28 cellular contexts compared by ENCODE assay signal in genomic region chr14:94532462-94532861, GRCh38. TPM values are rescaled to one million over a fixed set of nuclear protein-coding genes. Genes with fewer than 3 reads are reported as not detected.
A peak's percentile ranks its signal among the peaks of the same experiment; 100 is the strongest.
DNase-seq lines count a peak whose midpoint lies in the region; ATAC-seq and TF ChIP-seq lines count a peak whose summit lies in the region.
"Had no signal": no experiment of that assay in that cellular context is flagged by ENCODE, and none has a peak within 500 bp of the region (broad histone marks: within the 10 kb centered on the region; RNA-seq: fewer than 3 reads in every experiment).

No MANE protein-coding gene starts in this region.

- no peak overlapping the region for H3K27ac Mint-ChIP-seq in activated naive CD8-positive, alpha-beta T cell treated with anti-CD3 and anti-CD28 coated beads for 36 hours
- H3K27ac Mint-ChIP-seq: activated naive CD8-positive, alpha-beta T cell treated with anti-CD3 and anti-CD28 coated beads, Interleukin-2, amount 10 ng/mL, durations not matched to agents 7 days and 5 days; activated T-cell treated with anti-CD3 and anti-CD28 coated beads, Interleukin-2, amount 50 U/mL, for 72 hours; immature natural killer cell; WTC11 had no signal

- in situ Hi-C loops in astrocyte of the spinal cord (cut with HindIII; ENCODE audit: low sequenced_read_pairs), result no loop called here

- no peaks in the 10 kb centered on the region for H3K9me3 ChIP-seq in osteoblast (ENCODE audit: low read depth, low read length)
- H3K9me3 ChIP-seq: ovary, SJSA1, uterus had no signal

- H3K79me2 ChIP-seq in osteoblast (ENCODE audit: insufficient read depth, low read length), result no peaks in the 10 kb centered on the region

- H4K20me1 ChIP-seq in osteoblast (ENCODE audit: insufficient read depth, low read length), result no peaks in the 10 kb centered on the region

- no peaks in the 10 kb centered on the region for H3K27me3 ChIP-seq in GM06990 (replicated peaks; ENCODE audit: control insufficient read depth, insufficient read depth, low read length)
- no peaks in the 10 kb centered on the region for H3K27me3 ChIP-seq in osteoblast (ENCODE audit: insufficient read depth, low read length)
- peaks cover 0 to 38% (median 8%) of the 10 kb centered on the region in 45 donors for H3K27me3 ChIP-seq in dorsolateral prefrontal cortex
- H3K27me3 ChIP-seq: ovary, sigmoid colon, SJSA1, uterus had no signal

- H3K9me3 Mint-ChIP-seq in activated naive CD8-positive, alpha-beta T cell treated with anti-CD3 and anti-CD28 coated beads for 36 hours, result peaks cover 3% of the 10 kb centered on the region
- H3K9me3 Mint-ChIP-seq: immature natural killer cell had no signal

- peak; percentile 67 for ATAC-seq in HG03060 (IDR thresholded peaks at IDR 0.05; ENCODE audit: low read depth, unreplicated experiment)
- no peak for ATAC-seq in HG03442 (IDR thresholded peaks at IDR 0.05; ENCODE audit: unreplicated experiment)
- no peak for ATAC-seq in activated CD4-positive, CD25-positive, alpha-beta regulatory T cell treated with anti-CD3 and anti-CD28 coated beads, Interleukin-2, amount 50 U/mL, for 24 hours
- ATAC-seq: activated T-cell treated with anti-CD3 and anti-CD28 coated beads, Interleukin-2, amount 50 U/mL, for 72 hours; esophagus mucosa; heart right ventricle; WTC11 had no signal

- DNase-seq in GM06990 (ENCODE audit: extremely low read depth, insufficient read length) (peak; percentile 31), astrocyte of the spinal cord (ENCODE audit: low read depth, low spot score) (peak; percentile 31), osteoblast (ENCODE audit: insufficient read length, low spot score, missing footprints) (no peak), dorsolateral prefrontal cortex (no peak)
- DNase-seq in activated naive CD8-positive, alpha-beta T cell treated with anti-CD3 and anti-CD28 coated beads for 36 hours, result no peak
- DNase-seq: activated naive CD8-positive, alpha-beta T cell treated with anti-CD3 and anti-CD28 coated beads, Interleukin-2, amount 10 ng/mL, durations not matched to agents 7 days and 5 days; activated T-cell treated with anti-CD3 and anti-CD28 coated beads, Interleukin-2, amount 50 U/mL, for 72 hours; AML-193; heart right ventricle; immature natural killer cell; naive B cell; NCI-H1105 treated with DMSO at 0.1 percent for 48 hours; NCI-H69; ovary; PC-9; sigmoid colon; stimulated activated CD4-positive, alpha-beta T cell treated with anti-CD3 and anti-CD28 coated beads, Interleukin-2, amount 100 ng/mL, for 24 hours; uterus had no signal

- peaks cover 4% of the 10 kb centered on the region for H3K27me3 Mint-ChIP-seq in activated naive CD8-positive, alpha-beta T cell treated with anti-CD3 and anti-CD28 coated beads for 36 hours
- H3K27me3 Mint-ChIP-seq: activated naive CD8-positive, alpha-beta T cell treated with anti-CD3 and anti-CD28 coated beads, Interleukin-2, amount 10 ng/mL, durations not matched to agents 7 days and 5 days had no signal

- no peaks in the 10 kb centered on the region for H3K36me3 Mint-ChIP-seq in activated naive CD8-positive, alpha-beta T cell treated with anti-CD3 and anti-CD28 coated beads for 36 hours
- H3K36me3 Mint-ChIP-seq: activated naive CD8-positive, alpha-beta T cell treated with anti-CD3 and anti-CD28 coated beads, Interleukin-2, amount 10 ng/mL, durations not matched to agents 7 days and 5 days; immature natural killer cell; WTC11 had no signal

- no peaks in the 10 kb centered on the region for H3K36me3 ChIP-seq in GM06990 (ENCODE audit: control insufficient read depth, insufficient read depth, low read length)
- H3K36me3 ChIP-seq in osteoblast (ENCODE audit: insufficient read depth, low read length), result no peaks in the 10 kb centered on the region
- H3K36me3 ChIP-seq: heart right ventricle, ovary, sigmoid colon, SJSA1, uterus had no signal

- H3K27ac ChIP-seq in osteoblast (ENCODE audit: low read depth, low read length), result no peak overlapping the region
- no peak overlapping the region for H3K27ac ChIP-seq in dorsolateral prefrontal cortex
- H3K27ac ChIP-seq: heart right ventricle, ovary, PC-9, sigmoid colon, SJSA1, uterus had no signal

- H3K4me1 Mint-ChIP-seq in activated naive CD8-positive, alpha-beta T cell treated with anti-CD3 and anti-CD28 coated beads for 36 hours, result no peaks in the 10 kb centered on the region
- H3K4me1 Mint-ChIP-seq: activated naive CD8-positive, alpha-beta T cell treated with anti-CD3 and anti-CD28 coated beads, Interleukin-2, amount 10 ng/mL, durations not matched to agents 7 days and 5 days; immature natural killer cell; naive B cell; WTC11 had no signal

- H2AFZ ChIP-seq in osteoblast (ENCODE audit: low read length), result no peak overlapping the region
- H2AFZ ChIP-seq: PC-9 had no signal

- H3K4me2 ChIP-seq in osteoblast (ENCODE audit: insufficient read depth, low read length), result peak overlapping the region; percentile 9
- H3K4me2 ChIP-seq: PC-9 had no signal

- H3K4me3 ChIP-seq in GM06990 (replicated peaks; ENCODE audit: low read depth, low read length) (no peak overlapping the region), astrocyte of the spinal cord (ENCODE audit: low read depth, low read length) (no peak overlapping the region), osteoblast (ENCODE audit: insufficient read depth, low read length) (no peak overlapping the region), dorsolateral prefrontal cortex (no peak overlapping the region)
- H3K4me3 ChIP-seq: heart right ventricle, ovary, PC-9, sigmoid colon, SJSA1, uterus had no signal

- TF ChIP-seq CTCF in GM06990 (IDR thresholded peaks at IDR 0.05; ENCODE audit: insufficient read depth, low read length, poor library complexity, severe bottlenecking), result no peak
- TF ChIP-seq CTCF in astrocyte of the spinal cord (IDR thresholded peaks at IDR 0.05; ENCODE audit: low read depth, low read length), result no peak
- TF ChIP-seq CTCF in osteoblast (IDR thresholded peaks at IDR 0.05; ENCODE audit: extremely low read depth, low read depth, low read length), result no peak
- TF ChIP-seq CTCF in dorsolateral prefrontal cortex (IDR thresholded peaks at IDR 0.05 in 54 of 56, conservative IDR thresholded peaks at IDR 0.05 in 2 of 56; ENCODE audit: low read depth in 1 of 56, partially characterized antibody in 56 of 56), result no peak

- H3K4me3 Mint-ChIP-seq in activated naive CD8-positive, alpha-beta T cell treated with anti-CD3 and anti-CD28 coated beads for 36 hours, result no peak overlapping the region
- H3K4me3 Mint-ChIP-seq: activated naive CD8-positive, alpha-beta T cell treated with anti-CD3 and anti-CD28 coated beads, Interleukin-2, amount 10 ng/mL, durations not matched to agents 7 days and 5 days; activated T-cell treated with anti-CD3 and anti-CD28 coated beads, Interleukin-2, amount 50 U/mL, for 72 hours; immature natural killer cell; naive B cell; WTC11 had no signal

- H3K4me1 ChIP-seq in osteoblast (ENCODE audit: insufficient read depth, low read length), result peaks cover 4% of the 10 kb centered on the region
- H3K4me1 ChIP-seq: heart right ventricle, sigmoid colon, uterus had no signal

- intact Hi-C loops in dorsolateral prefrontal cortex (cut with DNase I), result no loop called here

RNA-seq across cellular contexts. Expression of gene SERPINA12, which starts 23.2 kb away (rescaled TPM):
- total RNA-seq in osteoblast (not detected in 2 replicates), dorsolateral prefrontal cortex (not detected)
- not detected for total RNA-seq in activated naive CD8-positive, alpha-beta T cell treated with anti-CD3 and anti-CD28 coated beads for 36 hours
- total RNA-seq: activated naive CD8-positive, alpha-beta T cell treated with anti-CD3 and anti-CD28 coated beads, Interleukin-2, amount 10 ng/mL, durations not matched to agents 7 days and 5 days; activated T-cell treated with anti-CD3 and anti-CD28 coated beads, Interleukin-2, amount 50 U/mL, for 72 hours; cardiac septum; esophagus mucosa; H1; heart right ventricle; lung microvascular endothelial cell; ovary; PC-9; sigmoid colon; SJSA1; T-helper 2 cell treated with Interferon-gamma antibody and Interleukin-4, amounts not matched to agents 100 ng/mL and 5 ng/mL, for 36 hours; uterus; WTC11 had no signal

RNA-seq across cellular contexts. Expression of gene SERPINA4, which starts 28.8 kb away (rescaled TPM):
- total RNA-seq in osteoblast (not detected in 2 replicates), dorsolateral prefrontal cortex (not detected)
- not detected for total RNA-seq in activated naive CD8-positive, alpha-beta T cell treated with anti-CD3 and anti-CD28 coated beads for 36 hours
- total RNA-seq: activated naive CD8-positive, alpha-beta T cell treated with anti-CD3 and anti-CD28 coated beads, Interleukin-2, amount 10 ng/mL, durations not matched to agents 7 days and 5 days; activated T-cell treated with anti-CD3 and anti-CD28 coated beads, Interleukin-2, amount 50 U/mL, for 72 hours; cardiac septum; esophagus mucosa; H1; heart right ventricle; lung microvascular endothelial cell; PC-9; sigmoid colon; SJSA1; T-helper 2 cell treated with Interferon-gamma antibody and Interleukin-4, amounts not matched to agents 100 ng/mL and 5 ng/mL, for 36 hours; WTC11 had no signal

RNA-seq across cellular contexts. Expression of gene SERPINA5, which starts 48.8 kb away (rescaled TPM):
- 0.36 and 0.59 TPM in 2 replicates for total RNA-seq in osteoblast
- not detected for total RNA-seq in activated naive CD8-positive, alpha-beta T cell treated with anti-CD3 and anti-CD28 coated beads for 36 hours
- total RNA-seq in dorsolateral prefrontal cortex, result 1 to 10 TPM in 66 of 120 experiments, under 1 TPM in 38, not detected in 16; 0.18 to 9.1 (median 1.3) TPM
- total RNA-seq: activated naive CD8-positive, alpha-beta T cell treated with anti-CD3 and anti-CD28 coated beads, Interleukin-2, amount 10 ng/mL, durations not matched to agents 7 days and 5 days; activated T-cell treated with anti-CD3 and anti-CD28 coated beads, Interleukin-2, amount 50 U/mL, for 72 hours; PC-9; T-helper 2 cell treated with Interferon-gamma antibody and Interleukin-4, amounts not matched to agents 100 ng/mL and 5 ng/mL, for 36 hours had no signal

RNA-seq across cellular contexts. Expression of gene SERPINA9, which starts 56.5 kb away (rescaled TPM):
- total RNA-seq in osteoblast (under 0.01 and 0.29 TPM in 2 replicates), dorsolateral prefrontal cortex (not detected)
- not detected for total RNA-seq in activated naive CD8-positive, alpha-beta T cell treated with anti-CD3 and anti-CD28 coated beads for 36 hours
- total RNA-seq: activated naive CD8-positive, alpha-beta T cell treated with anti-CD3 and anti-CD28 coated beads, Interleukin-2, amount 10 ng/mL, durations not matched to agents 7 days and 5 days; activated T-cell treated with anti-CD3 and anti-CD28 coated beads, Interleukin-2, amount 50 U/mL, for 72 hours; cardiac septum; H1; heart right ventricle; lung microvascular endothelial cell; ovary; PC-9; sigmoid colon; SJSA1; T-helper 2 cell treated with Interferon-gamma antibody and Interleukin-4, amounts not matched to agents 100 ng/mL and 5 ng/mL, for 36 hours; uterus; WTC11 had no signal

Comparison
In these comparisons a context has a peak if more than half of its experiments do, and no peak if none do; other contexts are left out.
1. DNase-seq: peak in GM06990 (single experiment) and astrocyte of the spinal cord (single experiment); none in osteoblast (single experiment), activated naive CD8-positive, alpha-beta T cell treated with anti-CD3 and anti-CD28 coated beads for 36 hours (single experiment) and dorsolateral prefrontal cortex (0 of 10).